Comparison of ENCODE assay signal across 13 cellular contexts in genomic region chrY:7465185-7465621, GRCh38.
DNase-seq lines count a peak whose midpoint lies in the region; ATAC-seq, FAIRE-seq and TF ChIP-seq lines count a peak whose summit lies in the region.
"Had no signal": no experiment of that assay in that cellular context is flagged by ENCODE, and none has a peak within 500 bp of the region (broad histone marks: within the 10 kb centered on the region; RNA-seq: fewer than 3 reads in every experiment).

No MANE protein-coding gene starts in this region.

- no peaks in the 10 kb centered on the region for H3K9me3 ChIP-seq in right atrium auricular region
- no peaks in the 10 kb centered on the region for H3K9me3 ChIP-seq in astrocyte (ENCODE audit: insufficient read depth, low read depth, low read length)
- H3K9me3 ChIP-seq in CD8-positive, alpha-beta T cell (ENCODE audit: low read length) = no peaks in the 10 kb centered on the region
- H3K9me3 ChIP-seq in left lung = no peaks in the 10 kb centered on the region

- no peaks in the 10 kb centered on the region for H3K27me3 Mint-ChIP-seq in astrocyte (ENCODE audit: low read depth, unreplicated experiment)
- peaks cover 15% of the 10 kb centered on the region for H3K27me3 Mint-ChIP-seq in CD8-positive, alpha-beta T cell (ENCODE audit: low read depth)

- TF ChIP-seq CTCF in right atrium auricular region (IDR thresholded peaks at IDR 0.05) (no peak), astrocyte (IDR thresholded peaks at IDR 0.05; ENCODE audit: insufficient read depth, low read depth, low read length) (no peak), left lung (IDR thresholded peaks at IDR 0.05) (no peak), brain microvascular endothelial cell (IDR thresholded peaks at IDR 0.05; ENCODE audit: low read depth, low read length, missing control alignments) (no peak)
- no peak for TF ChIP-seq CTCF in CD8-positive, alpha-beta T cell (IDR thresholded peaks at IDR 0.05)

- H3K4me1 Mint-ChIP-seq in astrocyte (ENCODE audit: low read depth, unreplicated experiment) = peaks cover 52% of the 10 kb centered on the region
- H3K4me1 Mint-ChIP-seq in CD8-positive, alpha-beta T cell (ENCODE audit: low read depth) = no peaks in the 10 kb centered on the region

- no peak for FAIRE-seq in astrocyte (lab: Jason Lieb, UNC)
- FAIRE-seq: kidney had no signal

- DNase-seq in Right ventricle myocardium inferior (ENCODE audit: missing footprints) = peak; percentile 56
- no peak for DNase-seq in right atrium auricular region (ENCODE audit: low spot score)
- DNase-seq in astrocyte (ENCODE audit: low read depth) = no peak
- DNase-seq in occipital lobe (lab: John Stamatoyannopoulos, UW) = peak; percentile 3
- DNase-seq in CD8-positive, alpha-beta T cell = no peak
- DNase-seq in left colon = no peak
- no peak for DNase-seq in left lung
- DNase-seq in brain microvascular endothelial cell = no peak
- DNase-seq: foreskin melanocyte, IMR-90, kidney, NCI-H1436 treated with DMSO at 0.1 percent for 48 hours had no signal

- H3K36me3 ChIP-seq in right atrium auricular region (no peaks in the 10 kb centered on the region), astrocyte (ENCODE audit: insufficient read depth, low read length) (no peaks in the 10 kb centered on the region), left lung (no peaks in the 10 kb centered on the region), brain microvascular endothelial cell (replicated peaks) (no peaks in the 10 kb centered on the region)
- H3K36me3 ChIP-seq in CD8-positive, alpha-beta T cell (ENCODE audit: insufficient read depth, low read length) = no peaks in the 10 kb centered on the region

- no peak overlapping the region for H3K27ac ChIP-seq in right atrium auricular region
- peak overlapping the region; percentile 91 for H3K27ac ChIP-seq in astrocyte (ENCODE audit: low read depth, low read length)
- H3K27ac ChIP-seq in CD8-positive, alpha-beta T cell (ENCODE audit: low read depth, low read length) = no peak overlapping the region
- no peak overlapping the region for H3K27ac ChIP-seq in left lung
- H3K27ac ChIP-seq in brain microvascular endothelial cell = no peak overlapping the region
- H3K27ac ChIP-seq: C4-2B had no signal

- intact Hi-C loops in Right ventricle myocardium inferior (cut with DNase I) (no loop called here), left colon (cut with DNase I, micrococcal nuclease) (no loop called here), left lung (cut with DNase I) (no loop called here)
- intact Hi-C loops in CD8-positive, alpha-beta T cell (cut with DNase I, micrococcal nuclease) = no loop called here

- H3K4me2 ChIP-seq in astrocyte (ENCODE audit: low read length) = peak overlapping the region; percentile 68

- H2AFZ ChIP-seq in astrocyte (ENCODE audit: low read depth, low read length) = no peak overlapping the region

- no peak overlapping the region for H3K4me3 Mint-ChIP-seq in astrocyte (ENCODE audit: unreplicated experiment)
- H3K4me3 Mint-ChIP-seq in CD8-positive, alpha-beta T cell = no peak overlapping the region

- H4K20me1 ChIP-seq in astrocyte (ENCODE audit: insufficient read depth, low read length) = no peaks in the 10 kb centered on the region

- H3K79me2 ChIP-seq in astrocyte (ENCODE audit: insufficient read depth, low read length) = no peaks in the 10 kb centered on the region

- peak overlapping the region; percentile 80 for H3K9ac ChIP-seq in astrocyte (ENCODE audit: low read length)

- POLR2A ChIA-PET in CD8-positive, alpha-beta T cell (lab: Charles Lee) = no interaction called here

- no peak overlapping the region for H3K4me3 ChIP-seq in right atrium auricular region
- no peak overlapping the region for H3K4me3 ChIP-seq in astrocyte (ENCODE audit: insufficient read depth, low read depth, low read length)
- no peak overlapping the region for H3K4me3 ChIP-seq in CD8-positive, alpha-beta T cell (ENCODE audit: low read depth, low read length)
- H3K4me3 ChIP-seq in left lung = no peak overlapping the region
- H3K4me3 ChIP-seq in brain microvascular endothelial cell (ENCODE audit: low read depth, low read length) = no peak overlapping the region

- ATAC-seq in Right ventricle myocardium inferior (peak; percentile 72), left colon (no peak), left lung (no peak)
- no peak for ATAC-seq in CD8-positive, alpha-beta T cell

- peak overlapping the region; percentile 98 for H3K27ac Mint-ChIP-seq in astrocyte (ENCODE audit: unreplicated experiment)
- H3K27ac Mint-ChIP-seq in CD8-positive, alpha-beta T cell = no peak overlapping the region

- H3K9me3 Mint-ChIP-seq in astrocyte (ENCODE audit: unreplicated experiment) = no peaks in the 10 kb centered on the region
- H3K9me3 Mint-ChIP-seq in CD8-positive, alpha-beta T cell = no peaks in the 10 kb centered on the region

- H3K4me1 ChIP-seq in right atrium auricular region = no peaks in the 10 kb centered on the region
- peaks cover 47% of the 10 kb centered on the region for H3K4me1 ChIP-seq in astrocyte (ENCODE audit: insufficient read depth, low read length)
- no peaks in the 10 kb centered on the region for H3K4me1 ChIP-seq in CD8-positive, alpha-beta T cell (ENCODE audit: insufficient read depth, low read length)
- no peaks in the 10 kb centered on the region for H3K4me1 ChIP-seq in left lung

- in situ Hi-C loops in brain microvascular endothelial cell (cut with HindIII; ENCODE audit: low pct_ligation_motif_present, low sequenced_read_pairs) = no loop called here

- CTCF ChIA-PET in CD8-positive, alpha-beta T cell (lab: Charles Lee) = no interaction called here

- H3K36me3 Mint-ChIP-seq in astrocyte (ENCODE audit: low read depth, unreplicated experiment) = no peaks in the 10 kb centered on the region
- no peaks in the 10 kb centered on the region for H3K36me3 Mint-ChIP-seq in CD8-positive, alpha-beta T cell

- H3K27me3 ChIP-seq in right atrium auricular region (no peaks in the 10 kb centered on the region), astrocyte (ENCODE audit: insufficient read depth, low read length) (no peaks in the 10 kb centered on the region), left lung (no peaks in the 10 kb centered on the region), brain microvascular endothelial cell (replicated peaks) (no peaks in the 10 kb centered on the region)
- no peaks in the 10 kb centered on the region for H3K27me3 ChIP-seq in CD8-positive, alpha-beta T cell (ENCODE audit: insufficient read depth, low read length)

Comparison
In these comparisons a context has a peak if more than half of its experiments do, and no peak if none do; other contexts are left out.
1. DNase-seq: peak in Right ventricle myocardium inferior (single experiment) and occipital lobe (single experiment); none in right atrium auricular region (single experiment), astrocyte (single experiment), CD8-positive, alpha-beta T cell (0 of 7), left colon (0 of 2), left lung (0 of 2) and brain microvascular endothelial cell (single experiment).